In the genomic region with DNA sequence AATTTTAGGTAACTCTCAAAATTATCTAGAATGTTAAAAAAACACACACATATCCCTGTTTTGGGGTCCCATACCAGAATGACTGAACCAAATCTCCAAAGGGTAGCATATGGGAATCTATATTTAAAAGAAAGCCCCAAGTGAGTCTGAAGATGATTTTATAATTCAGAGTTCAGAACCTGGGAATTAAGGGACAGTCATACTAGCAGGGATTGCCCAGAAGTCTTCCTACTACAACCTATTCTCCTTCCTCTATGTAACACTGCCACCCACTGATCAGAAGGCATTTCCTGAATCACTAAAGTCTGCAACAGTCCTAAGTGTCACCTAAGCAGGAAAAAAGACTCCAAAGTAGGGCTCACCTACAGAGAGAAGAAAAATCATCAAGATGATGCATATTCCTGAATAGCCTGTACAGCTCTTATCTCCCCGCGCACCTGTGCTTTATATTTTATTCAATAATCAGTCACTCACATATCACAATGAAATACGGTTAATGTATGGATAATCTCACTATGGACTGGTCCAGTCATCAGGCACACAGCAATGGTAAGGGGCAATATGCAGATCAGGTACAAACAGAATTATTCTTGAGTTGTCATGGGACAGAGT, we compare ENCODE assay signal across 9 cellular contexts. TPM values are rescaled to one million over a fixed set of nuclear protein-coding genes. Genes with fewer than 3 reads are reported as not detected.
DNase-seq lines count a peak whose midpoint lies in the region; ATAC-seq, FAIRE-seq and TF ChIP-seq lines count a peak whose summit lies in the region.
"Had no signal": no experiment of that assay in that cellular context is flagged by ENCODE, and none has a peak within 500 bp of the region (broad histone marks: within the 10 kb centered on the region; RNA-seq: fewer than 3 reads in every experiment).

No MANE protein-coding gene starts in this region.

- no peaks in the 10 kb centered on the region for H4K20me1 ChIP-seq in endothelial cell of umbilical vein (replicated peaks; ENCODE audit: control insufficient read depth, extremely low read depth, insufficient read depth, low read length)

- intact Hi-C loops in CD8-positive, alpha-beta T cell (cut with DNase I, micrococcal nuclease) = loop anchor here (1.0 to 5.0 kb wide), 6 partner anchors 28 to 106 kb away; no protein-coding TSS in a partner anchor
- intact Hi-C loops in endothelial cell of umbilical vein (cut with micrococcal nuclease) = loop anchor here (1.0 to 10.0 kb wide), 4 partner anchors 28 to 434 kb away; no protein-coding TSS in a partner anchor

- peaks cover 18% of the 10 kb centered on the region for H3K4me1 Mint-ChIP-seq in CD8-positive, alpha-beta T cell (ENCODE audit: low read depth)
- H3K4me1 Mint-ChIP-seq in nephron = no peaks in the 10 kb centered on the region

- TF ChIP-seq POLR2A in endothelial cell of umbilical vein (IDR thresholded peaks at IDR 0.05; ENCODE audit: low read depth, low read length) = no peak

- no peak overlapping the region for H3K9ac ChIP-seq in endothelial cell of umbilical vein (replicated peaks; ENCODE audit: extremely low read depth, insufficient read depth, low read length)

- no peaks in the 10 kb centered on the region for H3K9me3 Mint-ChIP-seq in CD8-positive, alpha-beta T cell
- no peaks in the 10 kb centered on the region for H3K9me3 Mint-ChIP-seq in nephron

- H2AFZ ChIP-seq in endothelial cell of umbilical vein (ENCODE audit: low read depth, low read length) = no peak overlapping the region

- POLR2A ChIA-PET in CD8-positive, alpha-beta T cell (lab: Charles Lee) = interaction anchor here (1.5 kb wide), 1 partner anchor 31 kb away, joined by 4 read pairs; no protein-coding TSS in a partner anchor
- POLR2A ChIA-PET in endothelial cell of umbilical vein (lab: Charles Lee) = no interaction called here

- H3K4me1 ChIP-seq in CD8-positive, alpha-beta T cell (ENCODE audit: insufficient read depth, low read length) = peaks cover 8% of the 10 kb centered on the region
- H3K4me1 ChIP-seq in endothelial cell of umbilical vein (ENCODE audit: control insufficient read depth, extremely low read depth, insufficient read depth, low read length) = no peaks in the 10 kb centered on the region

- H3K79me2 ChIP-seq in endothelial cell of umbilical vein (ENCODE audit: control insufficient read depth, insufficient read depth, low read length) = no peaks in the 10 kb centered on the region

- dilution Hi-C loops in endothelial cell of umbilical vein (cut with MboI; ENCODE audit: extremely low pct_ligation_motif_present, low sequenced_read_pairs) = loop anchor here (25.0 kb wide), 1 partner anchor 93 kb away; no protein-coding TSS in a partner anchor

- H3K4me2 ChIP-seq in endothelial cell of umbilical vein (ENCODE audit: insufficient read depth, low read length) = no peak overlapping the region

- peaks cover 6% of the 10 kb centered on the region for H3K36me3 Mint-ChIP-seq in CD8-positive, alpha-beta T cell
- no peaks in the 10 kb centered on the region for H3K36me3 Mint-ChIP-seq in nephron (ENCODE audit: low read depth)

- no peak for TF ChIP-seq CTCF in CD8-positive, alpha-beta T cell (IDR thresholded peaks at IDR 0.05)
- TF ChIP-seq CTCF in endothelial cell of umbilical vein (IDR thresholded peaks at IDR 0.05; ENCODE audit: extremely low read depth in 1 of 2, insufficient read depth in 1 of 2, low read depth in 1 of 2, low read length in 2 of 2) (peak; percentile 25 to 35), nephron (IDR thresholded peaks at IDR 0.05; ENCODE audit: unreplicated experiment in 3 of 3) (peak; percentile 31 to 35 (median 31))

- FAIRE-seq in endothelial cell of umbilical vein (lab: Jason Lieb, UNC) = peak; percentile 64

- no peak overlapping the region for H3K4me3 ChIP-seq in CD8-positive, alpha-beta T cell (ENCODE audit: low read depth, low read length)
- no peak overlapping the region for H3K4me3 ChIP-seq in endothelial cell of umbilical vein (replicated peaks in 1 of 3; ENCODE audit: insufficient read depth in 1 of 3, low read depth in 1 of 3, low read length in 3 of 3)

- no peaks in the 10 kb centered on the region for H3K9me1 ChIP-seq in endothelial cell of umbilical vein (replicated peaks; ENCODE audit: control insufficient read depth, extremely low read depth, insufficient read depth, low read length)

- peak in 1 of 7 experiments; percentile 6 for DNase-seq in CD8-positive, alpha-beta T cell
- DNase-seq in RKO (ENCODE audit: low spot score) (peak; percentile 53), endothelial cell of umbilical vein (ENCODE audit: low read depth, low spot score) (peak; percentile 75), D341Med (ENCODE audit: low spot score) (no peak)

- H3K27ac Mint-ChIP-seq in CD8-positive, alpha-beta T cell = peak overlapping the region; percentile 11
- H3K27ac Mint-ChIP-seq in nephron = no peak overlapping the region

- BruUV-seq in endothelial cell of umbilical vein (replicated peaks; lab: Mats Ljungman, UMichigan) = no TSS peak

- no peaks in the 10 kb centered on the region for H3K9me3 ChIP-seq in CD8-positive, alpha-beta T cell (ENCODE audit: low read length)
- H3K9me3 ChIP-seq in endothelial cell of umbilical vein (replicated peaks; ENCODE audit: control insufficient read depth, insufficient read depth, low read length) = no peaks in the 10 kb centered on the region

- ATAC-seq in CD8-positive, alpha-beta T cell = peak; percentile 29
- ATAC-seq in GM18511 (IDR thresholded peaks at IDR 0.05; ENCODE audit: unreplicated experiment) (peak; percentile 34), HG02981 (IDR thresholded peaks at IDR 0.05; ENCODE audit: unreplicated experiment) (peak; percentile 26), GM19467 (IDR thresholded peaks at IDR 0.05; ENCODE audit: unreplicated experiment) (no peak)

- no peaks in the 10 kb centered on the region for H3K36me3 ChIP-seq in CD8-positive, alpha-beta T cell (ENCODE audit: insufficient read depth, low read length)
- H3K36me3 ChIP-seq in endothelial cell of umbilical vein (ENCODE audit: control insufficient read depth in 2 of 2, extremely low read depth in 1 of 2, insufficient read depth in 2 of 2, low read length in 2 of 2) = no peaks in the 10 kb centered on the region

- no peak overlapping the region for H3K4me3 Mint-ChIP-seq in CD8-positive, alpha-beta T cell
- H3K4me3 Mint-ChIP-seq in nephron = no peak overlapping the region

- CTCF ChIA-PET in CD8-positive, alpha-beta T cell (lab: Charles Lee) = interaction anchor here (0.7 to 7.2 kb wide), 7 partner anchors 11 to 105 kb away, joined by 3 to 70 read pairs (median 3); no protein-coding TSS in a partner anchor
- CTCF ChIA-PET in endothelial cell of umbilical vein (lab: Charles Lee) = interaction anchor here (1.2 to 7.2 kb wide), 2 partner anchors 100 to 105 kb away, joined by 7 to 128 read pairs; no protein-coding TSS in a partner anchor

- H3K27me3 ChIP-seq in CD8-positive, alpha-beta T cell (ENCODE audit: insufficient read depth, low read length) = no peaks in the 10 kb centered on the region
- no peaks in the 10 kb centered on the region for H3K27me3 ChIP-seq in endothelial cell of umbilical vein (ENCODE audit: control insufficient read depth in 2 of 2, insufficient read depth in 2 of 2, low read length in 2 of 2)

- H3K27ac ChIP-seq in CD8-positive, alpha-beta T cell (ENCODE audit: low read depth, low read length) = no peak overlapping the region
- H3K27ac ChIP-seq in endothelial cell of umbilical vein (ENCODE audit: insufficient read depth, low read depth, low read length) = no peak overlapping the region

- H3K27me3 Mint-ChIP-seq in CD8-positive, alpha-beta T cell (ENCODE audit: low read depth) = no peaks in the 10 kb centered on the region
- no peaks in the 10 kb centered on the region for H3K27me3 Mint-ChIP-seq in nephron (ENCODE audit: low read depth)

TF ChIP-seq in endothelial cell of umbilical vein, 7 proteins besides CTCF, POLR2A, EP300 and RAD21:
- TF ChIP-seq GATA2 (IDR thresholded peaks at IDR 0.05; ENCODE audit: insufficient read depth, insufficient read length, low read depth, low read length) (no peak), MYC (IDR thresholded peaks at IDR 0.05; ENCODE audit: low read depth, low read length) (no peak), JUN (IDR thresholded peaks at IDR 0.05; ENCODE audit: borderline replicate concordance, insufficient read depth, insufficient read length, low read depth) (no peak), FOS (IDR thresholded peaks at IDR 0.05; ENCODE audit: borderline replicate concordance, insufficient read depth, low read length) (no peak), POLR2AphosphoS5 (IDR thresholded peaks at IDR 0.05; ENCODE audit: insufficient read depth, low read depth, low read length) (no peak), EZH2 (IDR thresholded peaks at IDR 0.05; ENCODE audit: borderline replicate concordance, low read depth, low read length, severe bottlenecking) (no peak)
- TF ChIP-seq, protein P1, sequence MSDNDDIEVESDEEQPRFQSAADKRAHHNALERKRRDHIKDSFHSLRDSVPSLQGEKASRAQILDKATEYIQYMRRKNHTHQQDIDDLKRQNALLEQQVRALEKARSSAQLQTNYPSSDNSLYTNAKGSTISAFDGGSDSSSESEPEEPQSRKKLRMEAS (IDR thresholded peaks at IDR 0.05; ENCODE audit: insufficient read depth, insufficient read length) = no peak
TF ChIP-seq in endothelial cell of umbilical vein: peak in this region for 0.

RNA-seq across cellular contexts. Expression of a gene that starts 4.9 kb away (rescaled TPM):
- total RNA-seq in CD8-positive, alpha-beta T cell = 100 to 1,000 TPM; 366 to 383 TPM
- total RNA-seq in endothelial cell of umbilical vein = not detected in 2 replicates
- polyA plus RNA-seq in endothelial cell of umbilical vein = not detected in 2 replicates
- not detected in 2 replicates for polyA plus RNA-seq in endothelial cell of umbilical vein (2011; cell fraction: cytosol; rRNA removed)
- polyA plus RNA-seq in endothelial cell of umbilical vein (2011; cell fraction: nucleus; rRNA removed) = not detected in 2 replicates
- not detected in 2 replicates for polyA plus RNA-seq in endothelial cell of umbilical vein (2012)
- not detected in 2 replicates for polyA minus RNA-seq in endothelial cell of umbilical vein
- polyA minus RNA-seq in endothelial cell of umbilical vein (2011; cell fraction: cytosol; rRNA and poly(A)+ RNA removed) = not detected
- polyA minus RNA-seq in endothelial cell of umbilical vein (2011; cell fraction: nucleus; rRNA and poly(A)+ RNA removed) = not detected in 2 replicates

RNA-seq across cellular contexts. Expression of a gene that starts 55.5 kb away (rescaled TPM):
- total RNA-seq in CD8-positive, alpha-beta T cell = under 1 TPM; 0.60 to 0.75 TPM
- not detected in 2 replicates for total RNA-seq in endothelial cell of umbilical vein
- polyA plus RNA-seq in endothelial cell of umbilical vein = not detected in 2 replicates
- not detected in 2 replicates for polyA plus RNA-seq in endothelial cell of umbilical vein (2011; cell fraction: cytosol; rRNA removed)
- polyA plus RNA-seq in endothelial cell of umbilical vein (2011; cell fraction: nucleus; rRNA removed) = not detected in 2 replicates
- not detected in 2 replicates for polyA plus RNA-seq in endothelial cell of umbilical vein (2012)
- not detected in 2 replicates for polyA minus RNA-seq in endothelial cell of umbilical vein
- polyA minus RNA-seq in endothelial cell of umbilical vein (2011; cell fraction: cytosol; rRNA and poly(A)+ RNA removed) = not detected
- polyA minus RNA-seq in endothelial cell of umbilical vein (2011; cell fraction: nucleus; rRNA and poly(A)+ RNA removed) = not detected in 2 replicates
- total RNA-seq: activated CD8-positive, alpha-beta memory T cell treated with anti-CD3 and anti-CD28 coated beads for 36 hours had no signal

Comparison
In these comparisons a context has a peak if more than half of its experiments do, and no peak if none do; other contexts are left out.
1. RNA of a gene that starts 4.9 kb away (total RNA-seq): 366 to 383 TPM in CD8-positive, alpha-beta T cell; not detected in endothelial cell of umbilical vein; every median in the first group is over 100 times any median in the second.